In genomic region chr10:109914966-109915365, GRCh38 we compare ENCODE assay signal across 8 cellular contexts. TPM values are rescaled to one million over a fixed set of nuclear protein-coding genes. Genes with fewer than 3 reads are reported as not detected.
DNase-seq lines count a peak whose midpoint lies in the region; FAIRE-seq lines count a peak whose summit lies in the region.

No MANE protein-coding gene starts in this region.

- peaks cover 83% of the 10 kb centered on the region for H3K36me3 Mint-ChIP-seq in activated T-cell treated with anti-CD3 and anti-CD28 coated beads, Interleukin-2, amount 50 U/mL, for 24 hours (ENCODE audit: low read depth)

- H3K27me3 Mint-ChIP-seq in activated T-cell treated with anti-CD3 and anti-CD28 coated beads, Interleukin-2, amount 50 U/mL, for 24 hours = no peaks in the 10 kb centered on the region

- H3K9me3 Mint-ChIP-seq in activated T-cell treated with anti-CD3 and anti-CD28 coated beads, Interleukin-2, amount 50 U/mL, for 24 hours = peaks cover 3% of the 10 kb centered on the region

- FAIRE-seq in GM19239 (lab: Jason Lieb, UNC) = peak; percentile 86
- FAIRE-seq in islet of Langerhans (lab: Jason Lieb, UNC) = peak; percentile 64

- no peak for DNase-seq in GM19239 (ENCODE audit: insufficient read length, low spot score)
- peak; percentile 86 for DNase-seq in LHCN-M2 (ENCODE audit: low read depth)
- DNase-seq in activated T-cell treated with anti-CD3 and anti-CD28 coated beads, Interleukin-2, amount 50 U/mL, for 24 hours = no peak
- no peak for DNase-seq in 8988T
- no peak for DNase-seq in DMS 273 treated with DMSO at 0.1 percent for 48 hours (lab: John Stamatoyannopoulos, UW)
- DNase-seq in NCI-H2081 (lab: John Stamatoyannopoulos, UW) = no peak
- DNase-seq in caudate nucleus (lab: John Stamatoyannopoulos, UW) = no peak

- peak overlapping the region; percentile 91 for H3K27ac Mint-ChIP-seq in activated T-cell treated with anti-CD3 and anti-CD28 coated beads, Interleukin-2, amount 50 U/mL, for 24 hours

- H3K4me1 Mint-ChIP-seq in activated T-cell treated with anti-CD3 and anti-CD28 coated beads, Interleukin-2, amount 50 U/mL, for 24 hours (ENCODE audit: low read depth) = peaks cover 93% of the 10 kb centered on the region

- H3K27ac ChIP-seq in caudate nucleus (ENCODE audit: low read depth, low read length) = no peak overlapping the region

- peak overlapping the region; percentile 52 for H3K4me3 Mint-ChIP-seq in activated T-cell treated with anti-CD3 and anti-CD28 coated beads, Interleukin-2, amount 50 U/mL, for 24 hours

RNA-seq across cellular contexts. Expression of gene XPNPEP1, which starts 8.3 kb away (rescaled TPM):
- total RNA-seq in LHCN-M2 (2014; rRNA removed) = 117 and 125 TPM in 2 replicates
- polyA plus RNA-seq in LHCN-M2 (2012) = 61.4 TPM
